In the genomic region with DNA sequence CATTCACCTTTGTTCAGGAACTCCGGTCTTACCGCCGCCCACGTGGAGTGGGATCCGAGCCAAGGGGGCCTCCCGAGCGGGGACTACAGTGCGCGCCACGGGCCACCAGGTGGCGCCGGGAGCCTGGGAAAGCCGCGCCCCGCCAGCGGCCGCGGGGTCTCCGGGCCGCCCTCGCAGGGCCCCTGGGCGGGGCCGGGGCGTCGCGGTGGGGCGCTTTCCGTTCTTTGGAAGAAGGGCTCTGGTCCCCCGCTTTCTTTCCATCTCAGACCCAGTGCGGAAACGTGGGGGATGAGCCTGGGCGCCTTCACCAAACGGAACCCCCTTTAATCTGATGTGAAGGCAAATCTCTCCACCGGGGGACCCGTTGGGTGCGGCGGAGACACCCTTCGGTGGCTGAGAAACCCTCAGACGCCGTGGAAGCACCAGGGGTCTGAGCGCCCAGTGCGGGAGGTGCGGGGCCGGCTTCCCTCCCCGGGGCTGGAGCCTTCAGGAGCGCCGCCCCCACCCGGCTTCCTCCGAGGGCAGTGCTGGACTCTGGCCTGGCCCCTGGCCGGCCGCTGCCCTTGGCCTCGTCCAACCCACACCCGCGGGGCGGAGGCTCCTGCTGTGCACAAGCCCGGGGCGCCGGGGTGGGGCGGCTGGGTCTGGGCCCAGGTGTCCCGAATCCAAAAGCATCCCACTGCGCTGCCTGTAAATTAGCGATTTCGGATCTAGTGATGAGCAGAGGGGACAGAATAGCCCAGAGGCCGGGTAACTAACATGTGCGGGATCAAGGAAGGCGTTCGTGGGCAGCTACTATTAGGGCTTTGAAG, we compare ENCODE assay signal across 1 cellular context.
A peak's percentile ranks its signal among the peaks of the same experiment; 100 is the strongest.
TF ChIP-seq lines count a peak whose summit lies in the region.

No MANE protein-coding gene starts in this region.

TF ChIP-seq in WTC11, 78 proteins besides CTCF, POLR2A, EP300 and RAD21 (continued from another document):
- TF ChIP-seq, protein P1, sequence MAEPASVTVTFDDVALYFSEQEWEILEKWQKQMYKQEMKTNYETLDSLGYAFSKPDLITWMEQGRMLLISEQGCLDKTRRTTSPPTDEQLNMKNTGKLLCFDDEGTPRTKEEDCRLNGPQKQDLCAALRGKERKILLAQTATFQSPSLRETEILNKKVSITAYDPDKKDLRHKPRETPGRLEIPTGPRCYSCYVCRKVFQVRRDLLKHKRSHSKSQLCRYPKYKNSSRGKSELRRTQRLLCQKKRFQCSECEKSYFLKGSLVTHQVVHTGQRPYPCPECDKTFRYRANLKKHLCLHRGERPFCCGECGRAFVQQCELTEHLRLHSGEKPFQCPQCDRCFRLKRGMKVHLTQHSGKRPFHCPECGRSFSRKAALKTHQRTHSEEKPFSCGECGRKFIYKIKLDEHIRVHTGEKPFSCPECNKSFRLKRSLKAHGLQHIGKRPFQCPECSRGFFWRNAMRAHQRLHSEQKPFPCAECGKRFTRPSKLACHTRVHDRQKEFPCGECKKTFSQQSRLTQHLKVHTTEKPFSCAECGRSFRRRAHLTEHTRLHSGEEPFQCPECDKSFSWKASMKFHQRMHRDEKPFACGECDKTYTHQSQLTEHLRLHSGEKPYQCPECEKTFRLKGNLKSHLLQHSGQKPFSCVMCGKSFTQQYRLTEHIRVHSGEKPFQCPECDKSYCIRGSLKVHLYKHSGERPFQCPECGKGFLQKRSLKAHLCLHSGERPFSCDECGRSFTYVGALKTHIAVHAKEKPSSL (CRISPR knock-in tag; conservative IDR thresholded peaks at IDR 0.05), result no peak
- TF ChIP-seq NR2C2 (CRISPR knock-in tag; IDR thresholded peaks at IDR 0.05), result no peak
- no peak for TF ChIP-seq SMAD4 (CRISPR knock-in tag; IDR thresholded peaks at IDR 0.05)
- no peak for TF ChIP-seq TEAD1 (CRISPR knock-in tag; IDR thresholded peaks at IDR 0.05)
- TF ChIP-seq, protein P2, sequence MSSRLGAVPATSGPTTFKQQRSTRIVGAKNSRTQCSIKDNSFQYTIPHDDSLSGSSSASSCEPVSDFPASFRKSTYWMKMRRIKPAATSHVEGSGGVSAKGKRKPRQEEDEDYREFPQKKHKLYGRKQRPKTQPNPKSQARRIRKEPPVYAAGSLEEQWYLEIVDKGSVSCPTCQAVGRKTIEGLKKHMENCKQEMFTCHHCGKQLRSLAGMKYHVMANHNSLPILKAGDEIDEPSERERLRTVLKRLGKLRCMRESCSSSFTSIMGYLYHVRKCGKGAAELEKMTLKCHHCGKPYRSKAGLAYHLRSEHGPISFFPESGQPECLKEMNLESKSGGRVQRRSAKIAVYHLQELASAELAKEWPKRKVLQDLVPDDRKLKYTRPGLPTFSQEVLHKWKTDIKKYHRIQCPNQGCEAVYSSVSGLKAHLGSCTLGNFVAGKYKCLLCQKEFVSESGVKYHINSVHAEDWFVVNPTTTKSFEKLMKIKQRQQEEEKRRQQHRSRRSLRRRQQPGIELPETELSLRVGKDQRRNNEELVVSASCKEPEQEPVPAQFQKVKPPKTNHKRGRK (CRISPR knock-in tag; IDR thresholded peaks at IDR 0.05; ENCODE audit: borderline replicate concordance), result no peak
- TF ChIP-seq CREM (CRISPR knock-in tag; IDR thresholded peaks at IDR 0.05), result no peak
- TF ChIP-seq MYBL2 (CRISPR knock-in tag; IDR thresholded peaks at IDR 0.05), result no peak; the same call in 1 of the 2 replicates
- TF ChIP-seq, protein P3, sequence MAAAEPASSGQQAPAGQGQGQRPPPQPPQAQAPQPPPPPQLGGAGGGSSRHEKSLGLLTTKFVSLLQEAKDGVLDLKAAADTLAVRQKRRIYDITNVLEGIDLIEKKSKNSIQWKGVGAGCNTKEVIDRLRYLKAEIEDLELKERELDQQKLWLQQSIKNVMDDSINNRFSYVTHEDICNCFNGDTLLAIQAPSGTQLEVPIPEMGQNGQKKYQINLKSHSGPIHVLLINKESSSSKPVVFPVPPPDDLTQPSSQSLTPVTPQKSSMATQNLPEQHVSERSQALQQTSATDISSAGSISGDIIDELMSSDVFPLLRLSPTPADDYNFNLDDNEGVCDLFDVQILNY (CRISPR knock-in tag; IDR thresholded peaks at IDR 0.05), result no peak
- TF ChIP-seq, protein P4, sequence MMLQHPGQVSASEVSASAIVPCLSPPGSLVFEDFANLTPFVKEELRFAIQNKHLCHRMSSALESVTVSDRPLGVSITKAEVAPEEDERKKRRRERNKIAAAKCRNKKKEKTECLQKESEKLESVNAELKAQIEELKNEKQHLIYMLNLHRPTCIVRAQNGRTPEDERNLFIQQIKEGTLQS (CRISPR knock-in tag; conservative IDR thresholded peaks at IDR 0.05), result no peak
- no peak for TF ChIP-seq TEAD4 (CRISPR knock-in tag; IDR thresholded peaks at IDR 0.05)
- TF ChIP-seq, protein P5, sequence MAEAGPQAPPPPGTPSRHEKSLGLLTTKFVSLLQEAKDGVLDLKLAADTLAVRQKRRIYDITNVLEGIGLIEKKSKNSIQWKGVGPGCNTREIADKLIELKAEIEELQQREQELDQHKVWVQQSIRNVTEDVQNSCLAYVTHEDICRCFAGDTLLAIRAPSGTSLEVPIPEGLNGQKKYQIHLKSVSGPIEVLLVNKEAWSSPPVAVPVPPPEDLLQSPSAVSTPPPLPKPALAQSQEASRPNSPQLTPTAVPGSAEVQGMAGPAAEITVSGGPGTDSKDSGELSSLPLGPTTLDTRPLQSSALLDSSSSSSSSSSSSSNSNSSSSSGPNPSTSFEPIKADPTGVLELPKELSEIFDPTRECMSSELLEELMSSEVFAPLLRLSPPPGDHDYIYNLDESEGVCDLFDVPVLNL (CRISPR knock-in tag; IDR thresholded peaks at IDR 0.05; ENCODE audit: borderline replicate concordance, low read depth), result no peak
- TF ChIP-seq, protein P6, sequence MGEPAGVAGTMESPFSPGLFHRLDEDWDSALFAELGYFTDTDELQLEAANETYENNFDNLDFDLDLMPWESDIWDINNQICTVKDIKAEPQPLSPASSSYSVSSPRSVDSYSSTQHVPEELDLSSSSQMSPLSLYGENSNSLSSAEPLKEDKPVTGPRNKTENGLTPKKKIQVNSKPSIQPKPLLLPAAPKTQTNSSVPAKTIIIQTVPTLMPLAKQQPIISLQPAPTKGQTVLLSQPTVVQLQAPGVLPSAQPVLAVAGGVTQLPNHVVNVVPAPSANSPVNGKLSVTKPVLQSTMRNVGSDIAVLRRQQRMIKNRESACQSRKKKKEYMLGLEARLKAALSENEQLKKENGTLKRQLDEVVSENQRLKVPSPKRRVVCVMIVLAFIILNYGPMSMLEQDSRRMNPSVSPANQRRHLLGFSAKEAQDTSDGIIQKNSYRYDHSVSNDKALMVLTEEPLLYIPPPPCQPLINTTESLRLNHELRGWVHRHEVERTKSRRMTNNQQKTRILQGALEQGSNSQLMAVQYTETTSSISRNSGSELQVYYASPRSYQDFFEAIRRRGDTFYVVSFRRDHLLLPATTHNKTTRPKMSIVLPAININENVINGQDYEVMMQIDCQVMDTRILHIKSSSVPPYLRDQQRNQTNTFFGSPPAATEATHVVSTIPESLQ (CRISPR knock-in tag; IDR thresholded peaks at IDR 0.05), result no peak
- no peak for TF ChIP-seq KAT7 (CRISPR knock-in tag; IDR thresholded peaks at IDR 0.05; ENCODE audit: borderline replicate concordance)
- TF ChIP-seq IRF2 (CRISPR knock-in tag; IDR thresholded peaks at IDR 0.05; ENCODE audit: borderline replicate concordance, low read depth), result no peak
- TF ChIP-seq, protein P7, sequence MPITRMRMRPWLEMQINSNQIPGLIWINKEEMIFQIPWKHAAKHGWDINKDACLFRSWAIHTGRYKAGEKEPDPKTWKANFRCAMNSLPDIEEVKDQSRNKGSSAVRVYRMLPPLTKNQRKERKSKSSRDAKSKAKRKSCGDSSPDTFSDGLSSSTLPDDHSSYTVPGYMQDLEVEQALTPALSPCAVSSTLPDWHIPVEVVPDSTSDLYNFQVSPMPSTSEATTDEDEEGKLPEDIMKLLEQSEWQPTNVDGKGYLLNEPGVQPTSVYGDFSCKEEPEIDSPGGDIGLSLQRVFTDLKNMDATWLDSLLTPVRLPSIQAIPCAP (CRISPR knock-in tag; IDR thresholded peaks at IDR 0.05), result no peak
- 0 out of 2 replicates have a peak, but pooled peaks have one; percentile 29 for TF ChIP-seq ELF4 (CRISPR knock-in tag; IDR thresholded peaks at IDR 0.05; ENCODE audit: low read depth)
- TF ChIP-seq ZNF121 (CRISPR knock-in tag; IDR thresholded peaks at IDR 0.05), result no peak
- TF ChIP-seq HMGA2 (CRISPR knock-in tag; IDR thresholded peaks at IDR 0.05), result no peak
- TF ChIP-seq GTF2I (CRISPR knock-in tag; conservative IDR thresholded peaks at IDR 0.05), result no peak
- no peak for TF ChIP-seq NR3C1 (CRISPR knock-in tag; conservative IDR thresholded peaks at IDR 0.05; ENCODE audit: low read depth)
- TF ChIP-seq, protein P8, sequence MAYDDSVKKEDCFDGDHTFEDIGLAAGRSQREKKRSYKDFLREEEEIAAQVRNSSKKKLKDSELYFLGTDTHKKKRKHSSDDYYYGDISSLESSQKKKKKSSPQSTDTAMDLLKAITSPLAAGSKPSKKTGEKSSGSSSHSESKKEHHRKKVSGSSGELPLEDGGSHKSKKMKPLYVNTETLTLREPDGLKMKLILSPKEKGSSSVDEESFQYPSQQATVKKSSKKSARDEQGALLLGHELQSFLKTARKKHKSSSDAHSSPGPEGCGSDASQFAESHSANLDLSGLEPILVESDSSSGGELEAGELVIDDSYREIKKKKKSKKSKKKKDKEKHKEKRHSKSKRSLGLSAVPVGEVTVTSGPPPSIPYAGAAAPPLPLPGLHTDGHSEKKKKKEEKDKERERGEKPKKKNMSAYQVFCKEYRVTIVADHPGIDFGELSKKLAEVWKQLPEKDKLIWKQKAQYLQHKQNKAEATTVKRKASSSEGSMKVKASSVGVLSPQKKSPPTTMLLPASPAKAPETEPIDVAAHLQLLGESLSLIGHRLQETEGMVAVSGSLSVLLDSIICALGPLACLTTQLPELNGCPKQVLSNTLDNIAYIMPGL (CRISPR knock-in tag; IDR thresholded peaks at IDR 0.05), result no peak; the same call in 1 of the 2 replicates
- peak; percentile 68 for TF ChIP-seq GABPB1 (CRISPR knock-in tag; IDR thresholded peaks at IDR 0.05)
- TF ChIP-seq MXD4 (CRISPR knock-in tag; IDR thresholded peaks at IDR 0.05; ENCODE audit: borderline replicate concordance), result no peak
- TF ChIP-seq ZNF232 (CRISPR knock-in tag; IDR thresholded peaks at IDR 0.05), result no peak
- TF ChIP-seq ZBTB21 (CRISPR knock-in tag; IDR thresholded peaks at IDR 0.05; ENCODE audit: borderline replicate concordance), result no peak
- TF ChIP-seq TCF7 (CRISPR knock-in tag; IDR thresholded peaks at IDR 0.05; ENCODE audit: low read depth), result no peak
